ENCODE assay signal across 9 cellular contexts in genomic region chr20:49701313-49701731, GRCh38. TPM values are rescaled to one million over a fixed set of nuclear protein-coding genes. Genes with fewer than 3 reads are reported as not detected.
DNase-seq lines count a peak whose midpoint lies in the region; ATAC-seq, FAIRE-seq and TF ChIP-seq lines count a peak whose summit lies in the region.
"Had no signal": no experiment of that assay in that cellular context is flagged by ENCODE, and none has a peak within 500 bp of the region (broad histone marks: within the 10 kb centered on the region; RNA-seq: fewer than 3 reads in every experiment).

No MANE protein-coding gene starts in this region.

- POLR2A ChIA-PET in PC-3 (lab: Charles Lee; ENCODE audit: unreplicated experiment) = interaction anchor here (0.7 kb wide), 1 partner anchor 71 kb away, joined by 3 read pairs; no protein-coding TSS in a partner anchor

- no peaks in the 10 kb centered on the region for H3K9me3 Mint-ChIP-seq in activated T-cell treated with anti-CD3 and anti-CD28 coated beads, Interleukin-2, amount 50 U/mL, for 24 hours
- H3K9me3 Mint-ChIP-seq in effector memory CD8-positive, alpha-beta T cell = no peaks in the 10 kb centered on the region

- no peak overlapping the region for H2AFZ ChIP-seq in PC-3 (ENCODE audit: low read length)

- peaks cover 100% of the 10 kb centered on the region for H3K79me2 ChIP-seq in PC-3 (ENCODE audit: low read length)

- H3K4me3 ChIP-seq in PC-3 (ENCODE audit: low read length) (peak overlapping the region; percentile 3; the same call in 1 of the 2 replicates), kidney (ENCODE audit: low read length in 2 of 2) (no peak overlapping the region)

- no peaks in the 10 kb centered on the region for H3K27me3 Mint-ChIP-seq in activated T-cell treated with anti-CD3 and anti-CD28 coated beads, Interleukin-2, amount 50 U/mL, for 24 hours
- H3K27me3 Mint-ChIP-seq in effector memory CD8-positive, alpha-beta T cell = no peaks in the 10 kb centered on the region

- peaks cover 5% of the 10 kb centered on the region; the same call in 1 of the 2 replicates for H4K20me1 ChIP-seq in PC-3 (ENCODE audit: low read length)

- H3F3A ChIP-seq in PC-3 (ENCODE audit: low read length, unreplicated experiment) = no peaks in the 10 kb centered on the region

- ATAC-seq in PC-3 = peak; percentile 63
- ATAC-seq in effector memory CD8-positive, alpha-beta T cell (replicated peaks) = peak; percentile 54
- ATAC-seq in GM18907 (IDR thresholded peaks at IDR 0.05; ENCODE audit: unreplicated experiment) = no peak

- peak overlapping the region; percentile 57 for H3K4me2 ChIP-seq in PC-3 (ENCODE audit: low read length)

- peaks cover 79% of the 10 kb centered on the region for H3K4me1 Mint-ChIP-seq in activated T-cell treated with anti-CD3 and anti-CD28 coated beads, Interleukin-2, amount 50 U/mL, for 24 hours (ENCODE audit: low read depth)
- peaks cover 48 to 67% of the 10 kb centered on the region in 2 donors for H3K4me1 Mint-ChIP-seq in effector memory CD8-positive, alpha-beta T cell (ENCODE audit: low read depth in 2 of 2)

- peak overlapping the region; percentile 83 for H3K27ac Mint-ChIP-seq in activated T-cell treated with anti-CD3 and anti-CD28 coated beads, Interleukin-2, amount 50 U/mL, for 24 hours
- H3K27ac Mint-ChIP-seq in effector memory CD8-positive, alpha-beta T cell = peak overlapping the region; percentile 86

- no peaks in the 10 kb centered on the region; the same call in 1 of the 2 replicates for H3K36me3 ChIP-seq in PC-3 (ENCODE audit: low read depth, low read length)
- H3K36me3 ChIP-seq in kidney (ENCODE audit: control insufficient read depth in 1 of 2, insufficient read depth in 2 of 2, low read length in 2 of 2) = no peaks in the 10 kb centered on the region

- intact Hi-C loops in PC-3 (cut with micrococcal nuclease) = loop anchor here (2.0 to 10.0 kb wide), 2 partner anchors 27 to 47 kb away; no protein-coding TSS in a partner anchor
- intact Hi-C loops in kidney (cut with DNase I) = no loop called here

- BruUV-seq in PC-3 (replicated peaks; lab: Mats Ljungman, UMichigan) = no TSS peak

- H3K4me3 Mint-ChIP-seq in activated T-cell treated with anti-CD3 and anti-CD28 coated beads, Interleukin-2, amount 50 U/mL, for 24 hours = no peak overlapping the region
- peak overlapping the region; percentile 61 to 62 for H3K4me3 Mint-ChIP-seq in effector memory CD8-positive, alpha-beta T cell

- no peak for DNase-seq in activated T-cell treated with anti-CD3 and anti-CD28 coated beads, Interleukin-2, amount 50 U/mL, for 24 hours
- no peak for DNase-seq in activated T-cell treated with anti-CD3 and anti-CD28 coated beads for 4 hours
- peak; percentile 87 for DNase-seq in PC-3
- no peak for DNase-seq in effector memory CD8-positive, alpha-beta T cell
- peak; percentile 54 for DNase-seq in stimulated activated CD8-positive, alpha-beta memory T cell treated with anti-CD3 and anti-CD28 coated beads, Interleukin-4, amount 100 ng/mL, for 48 hours
- no peak for DNase-seq in SKM-1 treated with dmso at 0.1 percent for 144 hours (lab: John Stamatoyannopoulos, UW; ENCODE audit: unreplicated experiment)
- DNase-seq in kidney = no peak
- DNase-seq: Kasumi-1 had no signal

- H3K4me1 ChIP-seq in PC-3 (ENCODE audit: insufficient read depth, low read length) (peaks cover 54% of the 10 kb centered on the region), kidney (ENCODE audit: control insufficient read depth in 1 of 2, insufficient read depth in 1 of 2, low read depth in 1 of 2, low read length in 2 of 2) (peaks cover 15 to 29% of the 10 kb centered on the region in 2 donors)

- TF ChIP-seq CTCF in PC-3 (conservative IDR thresholded peaks at IDR 0.05; ENCODE audit: low read depth, low read length) (no peak), kidney (IDR thresholded peaks at IDR 0.05; ENCODE audit: borderline replicate concordance, extremely low read depth, insufficient read depth) (no peak)

- no peak for FAIRE-seq in kidney (lab: Jason Lieb, UNC)

- no peaks in the 10 kb centered on the region for H3K9me2 ChIP-seq in PC-3 (replicated peaks; ENCODE audit: low read length)

- CTCF ChIA-PET in PC-3 (lab: Charles Lee) = interaction anchor here (0.6 to 1.0 kb wide), 3 partner anchors 65 to 159 kb away, joined by 3 to 4 read pairs (median 4); partner anchors contain the start of gene SLC9A8

- H3K27ac ChIP-seq in PC-3 (ENCODE audit: low read length) (peak overlapping the region; percentile 85), kidney (ENCODE audit: low read depth in 2 of 2, low read length in 2 of 2) (no peak overlapping the region)

- H3K9me3 ChIP-seq in PC-3 (ENCODE audit: low read length) (no peaks in the 10 kb centered on the region), kidney (ENCODE audit: control insufficient read depth in 1 of 2, low read length in 2 of 2) (no peaks in the 10 kb centered on the region)

- H3K9ac ChIP-seq in PC-3 (ENCODE audit: low read length) (peak overlapping the region; percentile 60), kidney (ENCODE audit: low read length in 2 of 2) (no peak overlapping the region)

- no peaks in the 10 kb centered on the region for H3K27me3 ChIP-seq in PC-3 (ENCODE audit: low read length)

- H3K36me3 Mint-ChIP-seq in activated T-cell treated with anti-CD3 and anti-CD28 coated beads, Interleukin-2, amount 50 U/mL, for 24 hours (ENCODE audit: low read depth) = peaks cover 28% of the 10 kb centered on the region
- H3K36me3 Mint-ChIP-seq in effector memory CD8-positive, alpha-beta T cell (ENCODE audit: insufficient read depth) = peaks cover 20% of the 10 kb centered on the region

RNA-seq across cellular contexts. Expression of gene B4GALT5, which starts 12.4 kb away (rescaled TPM):
- total RNA-seq in PC-3 (2014; rRNA removed) (18.1 and 24.1 TPM in 2 replicates), kidney (73.3 TPM)
- polyA plus RNA-seq in kidney (ENCODE audit: insufficient read depth, low read depth, low replicate concordance) = 21.4 TPM

Comparison
In these comparisons a context has a peak if more than half of its experiments do, and no peak if none do; other contexts are left out.
1. DNase-seq: peak in PC-3 (single experiment) and stimulated activated CD8-positive, alpha-beta memory T cell treated with anti-CD3 and anti-CD28 coated beads, Interleukin-4, amount 100 ng/mL, for 48 hours (single experiment); none in activated T-cell treated with anti-CD3 and anti-CD28 coated beads, Interleukin-2, amount 50 U/mL, for 24 hours (single experiment), activated T-cell treated with anti-CD3 and anti-CD28 coated beads for 4 hours (single experiment), effector memory CD8-positive, alpha-beta T cell (0 of 3), SKM-1 treated with dmso at 0.1 percent for 144 hours (single experiment) and kidney (single experiment).